ENCODE assay signal across 1 cellular context in the genomic region with DNA sequence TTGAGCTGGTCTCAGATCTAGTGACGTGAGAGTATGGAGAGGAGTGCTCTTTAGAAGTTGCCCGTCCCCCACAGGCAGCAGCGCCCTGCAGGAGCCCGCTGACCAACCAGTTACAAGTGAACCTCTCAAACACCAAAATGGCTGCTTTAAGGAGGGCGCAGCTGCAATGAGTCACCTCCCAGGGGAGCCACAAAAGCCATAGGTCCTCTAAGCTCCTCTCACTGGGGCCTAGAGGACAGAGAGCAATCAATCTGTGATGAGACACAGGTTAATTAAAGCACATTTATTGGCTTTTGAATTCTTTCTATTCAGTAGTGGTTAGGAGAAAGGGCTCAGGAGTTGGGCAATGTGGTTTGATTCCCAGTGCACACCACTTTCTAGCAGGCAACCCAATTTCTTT.
TF ChIP-seq lines count a peak whose summit lies in the region.

No MANE protein-coding gene starts in this region.

TF ChIP-seq in IMR-90, 13 proteins besides CTCF, POLR2A, EP300 and RAD21:
- TF ChIP-seq, protein P1, sequence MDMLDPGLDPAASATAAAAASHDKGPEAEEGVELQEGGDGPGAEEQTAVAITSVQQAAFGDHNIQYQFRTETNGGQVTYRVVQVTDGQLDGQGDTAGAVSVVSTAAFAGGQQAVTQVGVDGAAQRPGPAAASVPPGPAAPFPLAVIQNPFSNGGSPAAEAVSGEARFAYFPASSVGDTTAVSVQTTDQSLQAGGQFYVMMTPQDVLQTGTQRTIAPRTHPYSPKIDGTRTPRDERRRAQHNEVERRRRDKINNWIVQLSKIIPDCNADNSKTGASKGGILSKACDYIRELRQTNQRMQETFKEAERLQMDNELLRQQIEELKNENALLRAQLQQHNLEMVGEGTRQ (IDR thresholded peaks at IDR 0.05; ENCODE audit: low read depth, low read length): no peak
- TF ChIP-seq, protein P2, sequence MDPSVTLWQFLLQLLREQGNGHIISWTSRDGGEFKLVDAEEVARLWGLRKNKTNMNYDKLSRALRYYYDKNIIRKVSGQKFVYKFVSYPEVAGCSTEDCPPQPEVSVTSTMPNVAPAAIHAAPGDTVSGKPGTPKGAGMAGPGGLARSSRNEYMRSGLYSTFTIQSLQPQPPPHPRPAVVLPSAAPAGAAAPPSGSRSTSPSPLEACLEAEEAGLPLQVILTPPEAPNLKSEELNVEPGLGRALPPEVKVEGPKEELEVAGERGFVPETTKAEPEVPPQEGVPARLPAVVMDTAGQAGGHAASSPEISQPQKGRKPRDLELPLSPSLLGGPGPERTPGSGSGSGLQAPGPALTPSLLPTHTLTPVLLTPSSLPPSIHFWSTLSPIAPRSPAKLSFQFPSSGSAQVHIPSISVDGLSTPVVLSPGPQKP (IDR thresholded peaks at IDR 0.05; ENCODE audit: borderline replicate concordance, low read depth, low read length): no peak
- TF ChIP-seq CHD1 (IDR thresholded peaks at IDR 0.05; ENCODE audit: low read depth, low read length): no peak
- TF ChIP-seq FOS (IDR thresholded peaks at IDR 0.05; ENCODE audit: low read depth, low read length): no peak
- no peak for TF ChIP-seq RCOR1 (IDR thresholded peaks at IDR 0.05; ENCODE audit: insufficient replicate concordance, low read length)
- no peak for TF ChIP-seq BHLHE40 (IDR thresholded peaks at IDR 0.05; ENCODE audit: low read depth, low read length)
- no peak for TF ChIP-seq MXI1 (IDR thresholded peaks at IDR 0.05; ENCODE audit: borderline replicate concordance, low read depth, low read length)
- no peak for TF ChIP-seq MAZ (IDR thresholded peaks at IDR 0.05; ENCODE audit: borderline replicate concordance, low read depth, low read length)
- TF ChIP-seq NFE2L2 (IDR thresholded peaks at IDR 0.05; ENCODE audit: low read depth, low read length): no peak
- TF ChIP-seq RFX5 (IDR thresholded peaks at IDR 0.05; ENCODE audit: low read depth, low read length): no peak
- no peak for TF ChIP-seq CEBPB (IDR thresholded peaks at IDR 0.05; ENCODE audit: low read depth, low read length)
- no peak for TF ChIP-seq SMC3 (IDR thresholded peaks at IDR 0.05; ENCODE audit: low read depth, low read length)
- TF ChIP-seq MAFK (IDR thresholded peaks at IDR 0.05; ENCODE audit: low read depth, low read length): no peak
TF ChIP-seq in IMR-90: peak in this region for 0.
